Comparison of ENCODE assay signal across 2 cellular contexts in the genomic region with DNA sequence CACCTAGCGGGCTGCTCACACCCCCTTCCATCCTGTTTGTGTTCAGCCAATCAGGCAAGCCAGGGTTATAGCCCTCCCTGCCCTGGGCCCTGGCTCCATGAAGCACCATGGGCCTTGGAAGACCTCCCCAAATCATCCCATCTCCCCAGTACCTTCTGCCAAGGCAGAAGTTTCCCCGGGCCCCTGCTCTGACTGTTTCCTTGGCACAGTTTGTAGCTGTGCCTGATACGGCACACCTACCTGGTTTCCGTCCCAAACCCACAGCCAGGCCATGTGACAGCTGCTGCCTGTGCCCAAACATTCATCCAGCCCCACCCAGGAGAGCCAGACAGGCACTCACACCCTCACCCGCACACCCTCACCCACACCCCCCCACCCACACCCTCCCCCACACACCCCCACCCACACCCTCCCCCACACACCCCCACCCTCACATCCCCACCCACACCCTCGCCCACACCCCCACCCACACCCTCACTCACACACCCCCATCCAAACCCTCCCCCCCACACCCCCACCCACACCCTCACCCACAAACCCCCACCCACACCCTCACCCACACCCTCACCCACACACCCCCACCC. TPM values are rescaled to one million over a fixed set of nuclear protein-coding genes. Genes with fewer than 3 reads are reported as not detected.
"Had no signal": no experiment of that assay in that cellular context is flagged by ENCODE, and none has a peak within 500 bp of the region (broad histone marks: within the 10 kb centered on the region; RNA-seq: fewer than 3 reads in every experiment).

No MANE protein-coding gene starts in this region.

RNA-seq across cellular contexts. Expression of a gene that starts 29.6 kb away (rescaled TPM):
- total RNA-seq: osteocyte had no signal
- polyA plus RNA-seq: smooth muscle cell had no signal
